Comparison of ENCODE assay signal across 36 cellular contexts in genomic region chr4:94364527-94364926, GRCh38. TPM values are rescaled to one million over a fixed set of nuclear protein-coding genes. Genes with fewer than 3 reads are reported as not detected.
"Had no signal": no experiment of that assay in that cellular context is flagged by ENCODE, and none has a peak within 500 bp of the region (broad histone marks: within the 10 kb centered on the region; RNA-seq: fewer than 3 reads in every experiment).

No MANE protein-coding gene starts in this region.

- H3K9me3 ChIP-seq: adrenal gland, body of pancreas, breast epithelium, colonic mucosa, gastrocnemius medialis had no signal

- ATAC-seq: activated CD4-positive, alpha-beta T cell treated with anti-CD3 and anti-CD28 coated beads for 36 hours; activated CD8-positive, alpha-beta memory T cell treated with anti-CD3 and anti-CD28 coated beads, Interleukin-2, amount 10 ng/mL, durations not matched to agents 7 days and 5 days; activated CD8-positive, alpha-beta T cell treated with anti-CD3 and anti-CD28 coated beads, Interleukin-2, amount 10 ng/mL, durations not matched to agents 7 days and 5 days; activated naive CD8-positive, alpha-beta T cell treated with anti-CD3 and anti-CD28 coated beads, Interleukin-2, amount 50 U/mL, for 24 hours; body of pancreas; esophagus mucosa; foreskin keratinocyte; gastrocnemius medialis; heart left ventricle had no signal

- H3K36me3 ChIP-seq: adrenal gland, breast epithelium, cardiac muscle cell, colonic mucosa, gastrocnemius medialis, heart left ventricle had no signal

- DNase-seq: activated CD4-positive, alpha-beta memory T cell treated with anti-CD3 and anti-CD28 coated beads for 36 hours; activated CD4-positive, alpha-beta T cell treated with anti-CD3 and anti-CD28 coated beads for 36 hours; activated CD4-positive, alpha-beta T cell treated with anti-CD3 and anti-CD28 coated beads, Interleukin-2, amount 10 ng/mL, durations not matched to agents 24 days and 14 days; activated CD4-positive, CD25-positive, alpha-beta regulatory T cell; activated CD4-positive, CD25-positive, alpha-beta regulatory T cell treated with anti-CD3 and anti-CD28 coated beads, Interleukin-2, amount 50 U/mL, for 72 hours; activated CD8-positive, alpha-beta memory T cell treated with anti-CD3 and anti-CD28 coated beads, Interleukin-2, amount 10 ng/mL, durations not matched to agents 7 days and 5 days; activated CD8-positive, alpha-beta memory T cell treated with anti-CD3 and anti-CD28 coated beads, Interleukin-2, amount 50 U/mL, for 4 hours; activated CD8-positive, alpha-beta T cell treated with anti-CD3 and anti-CD28 coated beads, Interleukin-2, amount 10 ng/mL, durations not matched to agents 7 days and 5 days; activated effector memory CD4-positive, alpha-beta T cell treated with anti-CD3 and anti-CD28 coated beads, Interleukin-2, amount 50 U/mL, for 16 hours; activated naive CD4-positive, alpha-beta T cell treated with anti-CD3 and anti-CD28 coated beads for 36 hours; activated naive CD8-positive, alpha-beta T cell treated with anti-CD3 and anti-CD28 coated beads for 36 hours; activated naive CD8-positive, alpha-beta T cell treated with anti-CD3 and anti-CD28 coated beads, Interleukin-2, amount 50 U/mL, for 24 hours; activated T-cell treated with anti-CD3 and anti-CD28 coated beads, Interleukin-2, amount 50 U/mL, for 1 hour; activated T-cell treated with anti-CD3 and anti-CD28 coated beads, Interleukin-2, amount 50 U/mL, for 48 hours; adrenal gland; amygdala; aorta; body of pancreas; central memory CD4-positive, alpha-beta T cell; cerebellar nuclear complex; colonic mucosa; effector CD8-positive, alpha-beta T cell; foreskin keratinocyte; gastrocnemius medialis; glutamatergic neuron; heart left ventricle; T-helper 2 cell had no signal

- H3K27me3 ChIP-seq: adrenal gland, body of pancreas, breast epithelium, cardiac muscle cell, colonic mucosa, gastrocnemius medialis, heart left ventricle had no signal

- H3K27ac ChIP-seq: adrenal gland, body of pancreas, breast epithelium, cardiac muscle cell, colonic mucosa, foreskin keratinocyte, gastrocnemius medialis, heart left ventricle had no signal

- H3K4me1 ChIP-seq: adrenal gland, body of pancreas, breast epithelium, colonic mucosa, foreskin keratinocyte, gastrocnemius medialis, heart left ventricle had no signal

- H3K4me3 ChIP-seq: adrenal gland, body of pancreas, breast epithelium, cardiac muscle cell, colonic mucosa, gastrocnemius medialis, heart left ventricle had no signal

- FAIRE-seq: endometrium had no signal

RNA-seq across cellular contexts. Expression of gene HPGDS, which starts 21.9 kb away (rescaled TPM):
- total RNA-seq: activated CD4-positive, alpha-beta T cell treated with anti-CD3 and anti-CD28 coated beads for 36 hours; activated CD4-positive, alpha-beta T cell treated with anti-CD3 and anti-CD28 coated beads, Interleukin-2, amount 10 ng/mL, durations not matched to agents 24 days and 14 days; activated CD8-positive, alpha-beta memory T cell treated with anti-CD3 and anti-CD28 coated beads for 36 hours; activated CD8-positive, alpha-beta T cell treated with anti-CD3 and anti-CD28 coated beads, Interleukin-2, amount 10 ng/mL, durations not matched to agents 7 days and 5 days; activated naive CD4-positive, alpha-beta T cell treated with anti-CD3 and anti-CD28 coated beads for 36 hours; activated naive CD8-positive, alpha-beta T cell treated with anti-CD3 and anti-CD28 coated beads for 36 hours; activated T-helper 1 cell treated with anti-CD3 and anti-CD28 coated beads, Interleukin-12 subunit alpha, Interleukin-12 subunit beta, Interleukin-2, Interleukin-4 antibody, amounts not matched to agents 30 ng/mL and 10 ng/mL and 1 ng/mL, durations not matched to agents 14 hours and 24 hours and 36 hours; cardiac muscle cell; dermis microvascular lymphatic vessel endothelial cell; epithelial cell of proximal tubule; esophagus mucosa; foreskin keratinocyte; T-helper 1 cell treated with Interleukin-12 subunit alpha and Interleukin-12 subunit beta and Interleukin-4 antibody, amounts not matched to agents 30 ng/mL and 1 ng/mL, for 36 hours had no signal
- polyA plus RNA-seq: cardiac muscle cell, foreskin keratinocyte had no signal
